1 cellular context compared by ENCODE assay signal in genomic region chr2:54619660-54620231, GRCh38.
A peak's percentile ranks its signal among the peaks of the same experiment; 100 is the strongest.
TF ChIP-seq lines count a peak whose summit lies in the region.

No MANE protein-coding gene starts in this region.

TF ChIP-seq in HepG2, 621 proteins besides CTCF, POLR2A, EP300 and RAD21 (continued from another document):
- TF ChIP-seq CCDC6 (CRISPR knock-in tag; IDR thresholded peaks at IDR 0.05) (0 out of 2 replicates have a peak, but pooled peaks have one; percentile 14), SIN3B (IDR thresholded peaks at IDR 0.05; ENCODE audit: low read length) (no peak), ZBTB4 (CRISPR knock-in tag; IDR thresholded peaks at IDR 0.05; ENCODE audit: borderline replicate concordance) (peak; percentile 92), SRSF1 (optimal IDR thresholded peaks at IDR 0.05; ENCODE audit: low read depth, low read length) (no peak), TOPORS (CRISPR knock-in tag; IDR thresholded peaks at IDR 0.05) (no peak), ZBTB7A (CRISPR knock-in tag; IDR thresholded peaks at IDR 0.05) (no peak), ZNF816 (CRISPR knock-in tag; IDR thresholded peaks at IDR 0.05; ENCODE audit: borderline replicate concordance) (peak; percentile 56; the same call in 1 of the 2 replicates), TFDP1 (CRISPR knock-in tag; IDR thresholded peaks at IDR 0.05; ENCODE audit: borderline replicate concordance) (no peak), NONO (IDR thresholded peaks at IDR 0.05) (no peak), NONO (CRISPR knock-in tag; conservative IDR thresholded peaks at IDR 0.05) (no peak), ZNF124 (CRISPR knock-in tag; IDR thresholded peaks at IDR 0.05) (no peak), ZBTB42 (CRISPR knock-in tag; IDR thresholded peaks at IDR 0.05) (no peak), ATF6 (CRISPR knock-in tag; conservative IDR thresholded peaks at IDR 0.05) (no peak), ZNF691 (CRISPR knock-in tag; IDR thresholded peaks at IDR 0.05; ENCODE audit: borderline replicate concordance, low read depth) (no peak), PRDM10 (CRISPR knock-in tag; IDR thresholded peaks at IDR 0.05; ENCODE audit: low read depth) (no peak), ZNF317 (CRISPR knock-in tag; IDR thresholded peaks at IDR 0.05) (no peak), KDM3A (CRISPR knock-in tag; IDR thresholded peaks at IDR 0.05; ENCODE audit: low read depth) (no peak), ZNF446 (CRISPR knock-in tag; IDR thresholded peaks at IDR 0.05) (no peak), ZBTB40 (IDR thresholded peaks at IDR 0.05) (no peak), ZBTB40 (CRISPR knock-in tag; IDR thresholded peaks at IDR 0.05) (no peak)
